8 cellular contexts compared by ENCODE assay signal in the genomic region with DNA sequence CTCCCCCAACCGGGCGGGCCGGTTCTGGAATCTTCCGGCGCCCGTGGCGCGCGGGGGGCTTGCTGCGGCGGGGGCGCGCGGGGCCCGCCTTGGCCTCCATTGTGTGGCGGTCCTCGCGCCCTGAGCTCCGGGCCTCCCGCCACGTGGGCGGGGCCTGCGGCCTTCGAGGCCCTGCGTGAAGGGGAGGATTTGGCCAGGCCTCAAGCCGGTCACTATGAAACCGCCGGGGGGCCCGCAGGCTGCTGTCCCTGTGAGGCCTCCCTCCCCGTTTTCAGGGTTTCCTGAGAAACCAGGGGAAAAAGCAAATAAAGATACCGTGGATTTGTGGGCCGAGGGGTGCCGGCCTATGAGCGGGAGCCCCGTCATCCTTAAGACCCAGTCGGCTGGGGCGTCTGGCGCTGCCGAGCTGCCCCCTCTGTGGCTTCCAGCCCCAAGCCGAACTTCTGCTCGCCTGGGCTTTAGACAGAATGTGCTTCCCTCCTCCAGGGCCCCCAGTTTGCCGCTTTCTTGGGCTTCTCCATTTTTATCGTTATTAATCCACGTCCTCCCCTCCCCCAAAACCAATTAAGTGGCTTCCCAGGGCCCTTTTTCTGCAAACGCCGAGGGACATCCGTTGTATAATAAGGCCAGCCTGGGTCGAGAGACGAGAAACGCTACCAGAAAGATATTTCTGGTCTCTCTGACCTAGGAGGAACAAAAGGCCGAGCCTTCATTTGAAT. TPM values are rescaled to one million over a fixed set of nuclear protein-coding genes. Genes with fewer than 3 reads are reported as not detected.
DNase-seq lines count a peak whose midpoint lies in the region; ATAC-seq and TF ChIP-seq lines count a peak whose summit lies in the region.

No MANE protein-coding gene starts in this region.

- H3K4me1 ChIP-seq in ACC112 (ENCODE audit: control insufficient read depth, insufficient read depth, low read length, unreplicated experiment) (peaks cover 31% of the 10 kb centered on the region), SJCRH30 (peaks cover 17% of the 10 kb centered on the region), hepatocyte (ENCODE audit: insufficient read depth) (peaks cover 32% of the 10 kb centered on the region), rectal smooth muscle tissue (ENCODE audit: control insufficient read depth, insufficient read depth, low read length) (peaks cover 37% of the 10 kb centered on the region)

- H3K36me3 ChIP-seq in ACC112 (ENCODE audit: insufficient read depth, low read length) (peaks cover 17% of the 10 kb centered on the region), SJCRH30 (peaks cover 60% of the 10 kb centered on the region), hepatocyte (replicated peaks; ENCODE audit: insufficient read depth, low read depth) (no peaks in the 10 kb centered on the region), rectal smooth muscle tissue (ENCODE audit: control insufficient read depth, insufficient read depth, low read length) (peaks cover 14% of the 10 kb centered on the region)

- H3K4me2 ChIP-seq in hepatocyte = peak overlapping the region; percentile 94

- no peaks in the 10 kb centered on the region for H3K9me2 ChIP-seq in hepatocyte (replicated peaks; ENCODE audit: insufficient read depth)

- 2% methylated on average over 31 of the region's 51 CpGs for WGBS in hepatocyte (ENCODE audit: low lambda C conversion rate, missing lambda C conversion rate)

- H3K4me3 ChIP-seq in ACC112 (ENCODE audit: low read depth, low read length) (peak overlapping the region; percentile 88), SJCRH30 (peak overlapping the region; percentile 86), hepatocyte (peak overlapping the region; percentile 39), rectal smooth muscle tissue (ENCODE audit: low read length) (peak overlapping the region; percentile 98)

- no peak for TF ChIP-seq CTCF in hepatocyte (IDR thresholded peaks at IDR 0.05; ENCODE audit: poor library complexity)

- H3K27ac ChIP-seq in ACC112 (ENCODE audit: low read depth, low read length) (peak overlapping the region; percentile 95), SJCRH30 (peak overlapping the region; percentile 100), hepatocyte (peak overlapping the region; percentile 97), rectal smooth muscle tissue (ENCODE audit: low read depth, low read length) (peak overlapping the region; percentile 100)

- H3K9ac ChIP-seq in rectal smooth muscle tissue (ENCODE audit: low read length) = peak overlapping the region; percentile 98

- ATAC-seq in GM18868 (IDR thresholded peaks at IDR 0.05; ENCODE audit: unreplicated experiment) (peak; percentile 16), HG03354 (IDR thresholded peaks at IDR 0.05; ENCODE audit: poor library complexity, severe bottlenecking, unreplicated experiment) (peak; percentile 24)

- H4K20me1 ChIP-seq in hepatocyte (ENCODE audit: insufficient read depth, poor library complexity, severe bottlenecking) = peaks cover 52% of the 10 kb centered on the region

- no peaks in the 10 kb centered on the region for H3K27me3 ChIP-seq in ACC112 (ENCODE audit: insufficient read depth, low read length)
- no peaks in the 10 kb centered on the region for H3K27me3 ChIP-seq in SJCRH30
- no peaks in the 10 kb centered on the region for H3K27me3 ChIP-seq in hepatocyte
- H3K27me3 ChIP-seq in rectal smooth muscle tissue (ENCODE audit: control insufficient read depth, insufficient read depth, low read length) = no peaks in the 10 kb centered on the region

- DNase-seq in SJCRH30 = peak; percentile 64 to 69
- peak; percentile 83 for DNase-seq in astrocyte of the hippocampus (ENCODE audit: low read depth, low spot score)
- peak; percentile 78 for DNase-seq in hepatocyte (ENCODE audit: low spot score)
- DNase-seq in GM19240 (ENCODE audit: insufficient read length, low spot score) = no peak

- H2AFZ ChIP-seq in ACC112 (ENCODE audit: low read length, unreplicated experiment) (no peak overlapping the region), hepatocyte (no peak overlapping the region)

- H3K79me2 ChIP-seq in ACC112 (ENCODE audit: control insufficient read depth, insufficient read depth, low read length, unreplicated experiment) = peaks cover 70% of the 10 kb centered on the region
- H3K79me2 ChIP-seq in hepatocyte = peaks cover 73% of the 10 kb centered on the region

- no peaks in the 10 kb centered on the region for H3K9me3 ChIP-seq in SJCRH30 (replicated peaks)
- H3K9me3 ChIP-seq in hepatocyte (ENCODE audit: low read depth) = no peaks in the 10 kb centered on the region

RNA-seq across cellular contexts. Expression of a gene that starts 0.6 kb away (rescaled TPM):
- total RNA-seq in SJCRH30 (2014; rRNA removed; shearing (Covaris generic)) = 275 and 298 TPM in 2 replicates
- 161 TPM in 2 replicates for total RNA-seq in hepatocyte
- 269 and 315 TPM in 2 replicates for polyA plus RNA-seq in hepatocyte

RNA-seq across cellular contexts. Expression of a gene that starts 0.9 kb away (rescaled TPM):
- total RNA-seq in SJCRH30 (2014; rRNA removed; shearing (Covaris generic)) = 20.3 and 21.8 TPM in 2 replicates
- 25.8 and 27.2 TPM in 2 replicates for total RNA-seq in hepatocyte
- polyA plus RNA-seq in hepatocyte = 46.7 and 58.1 TPM in 2 replicates

RNA-seq across cellular contexts. Expression of a gene that starts 37.8 kb away (rescaled TPM):
- 5.0 and 6.4 TPM in 2 replicates for total RNA-seq in SJCRH30 (2014; rRNA removed; shearing (Covaris generic))
- 10.4 and 11.7 TPM in 2 replicates for total RNA-seq in hepatocyte
- polyA plus RNA-seq in hepatocyte = 34.0 and 46.0 TPM in 2 replicates

RNA-seq across cellular contexts. Expression of a gene that starts 46.8 kb away (rescaled TPM):
- total RNA-seq in SJCRH30 (2014; rRNA removed; shearing (Covaris generic)) = 4.1 and 4.3 TPM in 2 replicates
- 0.33 and 1.7 TPM in 2 replicates for total RNA-seq in hepatocyte
- 5.3 and 6.3 TPM in 2 replicates for polyA plus RNA-seq in hepatocyte

Comparison
In these comparisons a context has a peak if more than half of its experiments do, and no peak if none do; other contexts are left out.
1. H3K4me3 ChIP-seq: peak in every context shown above with its lines; median percentile 98 in rectal smooth muscle tissue; 88 in ACC112; 86 in SJCRH30; 39 in hepatocyte.